Comparison of ENCODE assay signal across 15 cellular contexts in the genomic region with DNA sequence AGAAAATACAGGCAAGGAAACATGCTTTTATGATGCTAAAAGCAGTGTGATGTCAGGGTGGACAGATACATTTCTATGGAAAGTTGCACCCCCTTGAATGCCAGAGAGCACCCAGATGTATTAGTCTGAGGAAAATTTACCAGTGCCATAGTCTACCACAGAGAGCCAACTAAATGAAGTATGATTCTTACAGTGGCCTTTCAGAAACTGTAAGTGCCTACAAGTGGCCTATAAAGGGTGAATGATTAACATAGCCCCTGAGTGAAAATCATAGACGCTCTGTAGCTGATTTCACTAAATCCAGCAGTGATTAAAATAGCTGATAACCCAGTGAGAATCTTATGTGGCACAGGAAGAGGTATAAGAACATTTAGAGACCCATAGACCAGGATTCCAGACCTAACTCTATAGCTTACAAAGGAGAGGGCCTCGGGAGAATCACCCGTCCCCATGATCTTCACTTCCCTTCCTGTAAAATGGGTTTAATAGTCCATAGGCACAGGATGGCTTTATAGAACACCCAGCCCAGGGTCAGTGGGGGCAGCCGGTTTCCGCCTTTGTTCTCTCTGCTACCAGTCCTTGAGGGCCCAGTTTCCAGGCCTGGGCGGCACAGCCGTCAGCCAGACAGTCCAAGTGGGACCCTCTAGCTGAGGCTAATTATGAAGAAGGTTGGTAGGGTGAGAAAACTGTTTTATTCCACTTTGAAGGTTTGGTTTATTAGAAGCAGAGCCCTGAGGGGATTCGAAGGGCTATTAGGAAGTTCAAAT. TPM values are rescaled to one million over a fixed set of nuclear protein-coding genes. Genes with fewer than 3 reads are reported as not detected.
DNase-seq lines count a peak whose midpoint lies in the region; ATAC-seq and TF ChIP-seq lines count a peak whose summit lies in the region.
"Had no signal": no experiment of that assay in that cellular context is flagged by ENCODE, and none has a peak within 500 bp of the region (broad histone marks: within the 10 kb centered on the region; RNA-seq: fewer than 3 reads in every experiment).

No MANE protein-coding gene starts in this region.

- H3K9ac ChIP-seq in H9 (ENCODE audit: extremely low read depth, insufficient read length, low read length) (no peak overlapping the region), mesendoderm (ENCODE audit: low read length) (no peak overlapping the region), mesenchymal stem cell (ENCODE audit: low read length) (no peak overlapping the region)
- H3K9ac ChIP-seq: KMS-11 had no signal

- no peak for DNase-seq in H9
- DNase-seq in endothelial cell (ENCODE audit: low spot score) = no peak
- no peak for DNase-seq in mesendoderm
- peak; percentile 28 for DNase-seq in renal cortical epithelial cell (ENCODE audit: low read depth)
- DNase-seq in NCI-H146 (lab: John Stamatoyannopoulos, UW) = no peak
- no peak for DNase-seq in NCI-H1436 (lab: John Stamatoyannopoulos, UW)
- no peak for DNase-seq in mesenchymal stem cell
- DNase-seq: DMS153, NCI-H1048, NCI-H1694, NCI-H524 treated with DMSO at 0.1 percent for 48 hours had no signal

- H3K56ac ChIP-seq in H9 (ENCODE audit: insufficient read length, low read depth, low read length) (no peak overlapping the region), mesendoderm (ENCODE audit: low read length) (no peak overlapping the region)

- H4K91ac ChIP-seq in H9 (ENCODE audit: insufficient read length, low read depth, low read length) (no peak overlapping the region), mesenchymal stem cell (ENCODE audit: low read length) (no peak overlapping the region)

- H3K27ac Mint-ChIP-seq in H9 (no peak overlapping the region; a peak in 1 of 7 replicates), endothelial cell (ENCODE audit: unreplicated experiment) (no peak overlapping the region)
- H3K27ac Mint-ChIP-seq: CD14-positive monocyte had no signal

- peaks cover 14 to 16% of the 10 kb centered on the region in 2 experiments for H3K4me1 Mint-ChIP-seq in H9
- peaks cover 2% of the 10 kb centered on the region for H3K4me1 Mint-ChIP-seq in endothelial cell (ENCODE audit: unreplicated experiment)
- H3K4me1 Mint-ChIP-seq: CD14-positive monocyte had no signal

- H3K9me3 Mint-ChIP-seq in H9 (no peaks in the 10 kb centered on the region), endothelial cell (ENCODE audit: unreplicated experiment) (no peaks in the 10 kb centered on the region)

- no peak overlapping the region for H2BK12ac ChIP-seq in H9 (ENCODE audit: insufficient read length, low read depth, low read length)
- no peak overlapping the region for H2BK12ac ChIP-seq in mesenchymal stem cell (ENCODE audit: low read length in 2 of 2)

- no peak for ATAC-seq in GM18858 (IDR thresholded peaks at IDR 0.05; ENCODE audit: unreplicated experiment)

- H3K79me1 ChIP-seq in H9 (ENCODE audit: insufficient read depth, low read depth, low read length, poor library complexity, severe bottlenecking) (no peaks in the 10 kb centered on the region), mesendoderm (ENCODE audit: low read length) (no peaks in the 10 kb centered on the region), mesenchymal stem cell (replicated peaks; ENCODE audit: low read length, poor library complexity, severe bottlenecking) (no peaks in the 10 kb centered on the region)

- no peak overlapping the region for H2BK20ac ChIP-seq in H9 (ENCODE audit: low read depth, low read length, poor library complexity, severe bottlenecking)

- no peak overlapping the region for H4K5ac ChIP-seq in H9 (ENCODE audit: insufficient read length, low read depth, low read length)
- H4K5ac ChIP-seq in mesendoderm (ENCODE audit: low read length) = no peak overlapping the region

- peaks cover 3% of the 10 kb centered on the region; the same call in 1 of the 2 replicates for H3K27me3 ChIP-seq in H9 (ENCODE audit: insufficient read depth, low read length)
- peaks cover 6% of the 10 kb centered on the region for H3K27me3 ChIP-seq in mesendoderm (ENCODE audit: insufficient read depth, low read length, poor library complexity)
- peaks cover 17 to 43% of the 10 kb centered on the region in 2 experiments for H3K27me3 ChIP-seq in mesenchymal stem cell (ENCODE audit: control insufficient read depth in 1 of 2, insufficient read depth in 1 of 2, low read length in 2 of 2)

- TF ChIP-seq CTCF in H9 (conservative IDR thresholded peaks at IDR 0.05) = no peak
- no peak for TF ChIP-seq CTCF in endothelial cell (IDR thresholded peaks at IDR 0.05; ENCODE audit: unreplicated experiment)

- H3K27me3 Mint-ChIP-seq in H9 (ENCODE audit: low read depth) (peaks cover 65% of the 10 kb centered on the region), endothelial cell (ENCODE audit: unreplicated experiment) (peaks cover 7% of the 10 kb centered on the region)

- no peaks in the 10 kb centered on the region for H4K20me1 ChIP-seq in H9 (ENCODE audit: control insufficient read depth, insufficient read depth, insufficient read length)

- no peak overlapping the region for H2BK15ac ChIP-seq in H9 (ENCODE audit: low read depth, low read length)
- H2BK15ac ChIP-seq in mesendoderm (replicated peaks; ENCODE audit: low read depth) = no peak overlapping the region
- no peak overlapping the region for H2BK15ac ChIP-seq in mesenchymal stem cell (ENCODE audit: low read depth, poor library complexity, severe bottlenecking)

- H3K36me3 Mint-ChIP-seq in H9 (ENCODE audit: insufficient read depth in 1 of 3, low read depth in 3 of 3) (no peaks in the 10 kb centered on the region; a peak in 1 of 7 replicates), endothelial cell (ENCODE audit: low read depth, unreplicated experiment) (no peaks in the 10 kb centered on the region)
- H3K36me3 Mint-ChIP-seq: CD14-positive monocyte had no signal

- H3K4ac ChIP-seq in H9 (ENCODE audit: low read depth, low read length) (no peak overlapping the region), mesendoderm (ENCODE audit: low read depth, low read length) (no peak overlapping the region), mesenchymal stem cell (ENCODE audit: low read depth in 1 of 2, low read length in 2 of 2) (no peak overlapping the region)

- H2AFZ ChIP-seq in H9 (ENCODE audit: low read length) (no peak overlapping the region), mesenchymal stem cell (ENCODE audit: low read depth, low read length) (no peak overlapping the region)

- H2AK5ac ChIP-seq in H9 (ENCODE audit: insufficient read length, low read length) = no peak overlapping the region
- H2AK5ac ChIP-seq in mesendoderm (ENCODE audit: low read length) = no peak overlapping the region
- no peak overlapping the region for H2AK5ac ChIP-seq in mesenchymal stem cell (ENCODE audit: low read length, severe bottlenecking)

- H3K4me1 ChIP-seq in H9 (ENCODE audit: insufficient read depth, low read length) (no peaks in the 10 kb centered on the region), mesendoderm (ENCODE audit: control insufficient read depth, low read depth, low read length) (no peaks in the 10 kb centered on the region), mesenchymal stem cell (ENCODE audit: control insufficient read depth, insufficient read depth, low read depth, low read length) (peaks cover 2% of the 10 kb centered on the region)

- H3K4me3 ChIP-seq in mesendoderm (ENCODE audit: low read length) (no peak overlapping the region), mesenchymal stem cell (ENCODE audit: insufficient read depth in 1 of 2, low read depth in 1 of 2, low read length in 2 of 2) (no peak overlapping the region)

- H3K9me3 ChIP-seq in H9 (ENCODE audit: control insufficient read depth, low read depth, low read length) (no peaks in the 10 kb centered on the region), mesenchymal stem cell (ENCODE audit: control insufficient read depth, low read length) (no peaks in the 10 kb centered on the region)

- H3K4me2 ChIP-seq in H9 (ENCODE audit: insufficient read depth, insufficient read length, low read length) (peak overlapping the region; percentile 61), mesendoderm (ENCODE audit: low read length) (no peak overlapping the region), mesenchymal stem cell (ENCODE audit: low read length, poor library complexity, severe bottlenecking) (no peak overlapping the region)
- H3K4me2 ChIP-seq: KMS-11 had no signal

- H3K79me2 ChIP-seq in H9 (ENCODE audit: insufficient read depth, low read length) = no peaks in the 10 kb centered on the region
- H3K79me2 ChIP-seq in mesendoderm (ENCODE audit: control insufficient read depth, insufficient read depth, low read length) = no peaks in the 10 kb centered on the region

- H3K4me3 Mint-ChIP-seq in H9 (peak overlapping the region; percentile 40 to 66; a peak in 4 of 5 replicates), endothelial cell (ENCODE audit: unreplicated experiment) (peak overlapping the region; percentile 65)

- H2BK5ac ChIP-seq in H9 (ENCODE audit: insufficient read length, low read length) (no peak overlapping the region), mesendoderm (ENCODE audit: low read length) (no peak overlapping the region), mesenchymal stem cell (ENCODE audit: low read depth, low read length, poor library complexity, severe bottlenecking) (no peak overlapping the region)

- H3K23ac ChIP-seq in H9 (ENCODE audit: insufficient read length, low read depth, low read length) = no peak overlapping the region
- no peak overlapping the region for H3K23ac ChIP-seq in mesendoderm (ENCODE audit: low read length)
- H3K23ac ChIP-seq in mesenchymal stem cell (ENCODE audit: low read length in 2 of 2) = no peak overlapping the region

- no peak overlapping the region for H3K27ac ChIP-seq in H9 (ENCODE audit: insufficient read length, low read depth, low read length)
- no peak overlapping the region for H3K27ac ChIP-seq in mesendoderm (ENCODE audit: low read depth, low read length)
- no peak overlapping the region for H3K27ac ChIP-seq in mesenchymal stem cell (ENCODE audit: low read length, poor library complexity, severe bottlenecking)
- H3K27ac ChIP-seq: KMS-11 had no signal

- H4K8ac ChIP-seq in H9 (replicated peaks; ENCODE audit: insufficient read length, low read depth, low read length) (no peak overlapping the region), mesendoderm (ENCODE audit: low read depth, low read length) (no peak overlapping the region), mesenchymal stem cell (ENCODE audit: low read length) (no peak overlapping the region)

- H3K36me3 ChIP-seq in mesendoderm (ENCODE audit: control insufficient read depth, insufficient read depth, low read length) (no peaks in the 10 kb centered on the region), mesenchymal stem cell (ENCODE audit: control insufficient read depth in 1 of 2, insufficient read depth in 2 of 2, low read depth in 1 of 2, low read length in 2 of 2) (no peaks in the 10 kb centered on the region)

- H3K18ac ChIP-seq in H9 (ENCODE audit: insufficient read length, low read depth, low read length) (no peak overlapping the region), mesendoderm (ENCODE audit: low read length) (peak overlapping the region; percentile 32), mesenchymal stem cell (ENCODE audit: low read depth in 1 of 2, low read length in 2 of 2) (no peak overlapping the region)

- peaks cover 4% of the 10 kb centered on the region for H3K23me2 ChIP-seq in H9 (ENCODE audit: insufficient read length, low read depth, low read length, poor library complexity, severe bottlenecking)

- no peak overlapping the region for H3T11ph ChIP-seq in H9 (ENCODE audit: low read length)

- no peak overlapping the region for H3K14ac ChIP-seq in H9 (ENCODE audit: insufficient read depth, low read length)
- no peak overlapping the region for H3K14ac ChIP-seq in mesenchymal stem cell (ENCODE audit: low read length in 2 of 2)

- WGBS in H9 (ENCODE audit: extremely low coverage, insufficient read length, low lambda C conversion rate) = no CpG with 5 or more reads among the region's 8 CpGs
- WGBS in mesendoderm (ENCODE audit: extremely low coverage, insufficient coverage, low lambda C conversion rate) = no CpG with 5 or more reads among the region's 8 CpGs
- 77% methylated on average over 8 of the region's 8 CpGs for WGBS in mesenchymal stem cell

- H2BK120ac ChIP-seq in H9 (ENCODE audit: low read depth, low read length, poor library complexity, severe bottlenecking) (no peak overlapping the region), mesendoderm (ENCODE audit: low read depth, low read length) (no peak overlapping the region), mesenchymal stem cell (ENCODE audit: low read depth, low read length) (no peak overlapping the region)

RNA-seq across cellular contexts. Expression of a gene that starts 35.5 kb away (rescaled TPM):
- 3.0 and 3.2 TPM in 2 replicates for total RNA-seq in H9 (2021)
- 0.46 TPM for total RNA-seq in endothelial cell (ENCODE audit: unreplicated experiment)
- polyA plus RNA-seq in mesendoderm (2013, experiment 1 of 2) = 0.93 TPM
- polyA plus RNA-seq in mesendoderm (2013, experiment 2 of 2) = 0.87 TPM
- total RNA-seq in renal cortical epithelial cell = 1.4 and 3.2 TPM in 2 replicates
- polyA plus RNA-seq in mesenchymal stem cell (2013, experiment 1 of 2) = 0.28 TPM
- 0.27 TPM for polyA plus RNA-seq in mesenchymal stem cell (2013, experiment 2 of 2)
- total RNA-seq: SK-MEL-5 had no signal
